Comparison of ENCODE assay signal across 8 cellular contexts in genomic region chr17:79005063-79005861, GRCh38. TPM values are rescaled to one million over a fixed set of nuclear protein-coding genes. Genes with fewer than 3 reads are reported as not detected.
DNase-seq lines count a peak whose midpoint lies in the region; ATAC-seq and TF ChIP-seq lines count a peak whose summit lies in the region.

No MANE protein-coding gene starts in this region.

- DNase-seq in COLO668 (lab: John Stamatoyannopoulos, UW; ENCODE audit: unreplicated experiment) (peak; percentile 78), NCI-H1436 (lab: John Stamatoyannopoulos, UW) (peak; percentile 64), hepatic stellate cell (ENCODE audit: low spot score) (no peak), progenitor cell of endocrine pancreas (ENCODE audit: low spot score, unreplicated experiment) (no peak)
- no peak for DNase-seq in activated T-cell treated with anti-CD3 and anti-CD28 coated beads, Interleukin-2, amount 50 U/mL, for 4 hours
- DNase-seq in activated CD4-positive, CD25-positive, alpha-beta regulatory T cell (lab: John Stamatoyannopoulos, UW) = no peak

- H3K27me3 Mint-ChIP-seq in activated T-cell treated with anti-CD3 and anti-CD28 coated beads, Interleukin-2, amount 50 U/mL, for 4 hours (ENCODE audit: low read depth) = no peaks in the 10 kb centered on the region
- no peaks in the 10 kb centered on the region for H3K27me3 Mint-ChIP-seq in progenitor cell of endocrine pancreas

- no peak for TF ChIP-seq CTCF in progenitor cell of endocrine pancreas (IDR thresholded peaks at IDR 0.05; ENCODE audit: unreplicated experiment)

- peak overlapping the region; percentile 13 for H3K4me3 Mint-ChIP-seq in activated T-cell treated with anti-CD3 and anti-CD28 coated beads, Interleukin-2, amount 50 U/mL, for 4 hours
- H3K4me3 Mint-ChIP-seq in progenitor cell of endocrine pancreas (ENCODE audit: low read depth) = no peak overlapping the region

- H3K4me1 Mint-ChIP-seq in activated T-cell treated with anti-CD3 and anti-CD28 coated beads, Interleukin-2, amount 50 U/mL, for 4 hours (ENCODE audit: low read depth) = peaks cover 50% of the 10 kb centered on the region
- peaks cover 14% of the 10 kb centered on the region for H3K4me1 Mint-ChIP-seq in progenitor cell of endocrine pancreas (ENCODE audit: low read depth)

- H3K27ac Mint-ChIP-seq in progenitor cell of endocrine pancreas = no peak overlapping the region

- H3K4me1 ChIP-seq in mucosa of rectum (ENCODE audit: control insufficient read depth in 2 of 2, insufficient read depth in 2 of 2, low read length in 2 of 2) = peaks cover 62 to 73% of the 10 kb centered on the region in 2 donors

- no peaks in the 10 kb centered on the region for H3K27me3 ChIP-seq in mucosa of rectum (ENCODE audit: control insufficient read depth in 2 of 2, insufficient read depth in 2 of 2, low read length in 2 of 2)

- H3K4me3 ChIP-seq in mucosa of rectum (ENCODE audit: low read length in 2 of 2) = peak overlapping the region; percentile 58 to 62

- no peak for ATAC-seq in activated T-cell treated with anti-CD3 and anti-CD28 coated beads, Interleukin-2, amount 50 U/mL, for 4 hours
- ATAC-seq in HG02623 (IDR thresholded peaks at IDR 0.05; ENCODE audit: unreplicated experiment) = no peak

- H3K9me3 ChIP-seq in mucosa of rectum (ENCODE audit: control insufficient read depth in 2 of 2, low read length in 2 of 2) = no peaks in the 10 kb centered on the region

- peaks cover 8 to 14% of the 10 kb centered on the region in 2 donors for H3K36me3 ChIP-seq in mucosa of rectum (ENCODE audit: control insufficient read depth in 2 of 2, insufficient read depth in 2 of 2, low read length in 2 of 2)

- H3K9ac ChIP-seq in mucosa of rectum (ENCODE audit: low read depth in 1 of 2, low read length in 2 of 2) = peak overlapping the region; percentile 71 to 86

- peaks cover 11% of the 10 kb centered on the region for H3K36me3 Mint-ChIP-seq in activated T-cell treated with anti-CD3 and anti-CD28 coated beads, Interleukin-2, amount 50 U/mL, for 4 hours (ENCODE audit: insufficient read depth)
- H3K36me3 Mint-ChIP-seq in progenitor cell of endocrine pancreas (ENCODE audit: insufficient read depth) = peaks cover 1% of the 10 kb centered on the region

- H3K9me3 Mint-ChIP-seq in activated T-cell treated with anti-CD3 and anti-CD28 coated beads, Interleukin-2, amount 50 U/mL, for 4 hours = no peaks in the 10 kb centered on the region
- H3K9me3 Mint-ChIP-seq in progenitor cell of endocrine pancreas (ENCODE audit: low read depth) = no peaks in the 10 kb centered on the region

- peak overlapping the region; percentile 96 for H3K27ac ChIP-seq in mucosa of rectum (ENCODE audit: low read depth in 2 of 2, low read length in 2 of 2)

RNA-seq across cellular contexts. Expression of gene CANT1, which starts 4.3 kb away (rescaled TPM):
- 10 to 100 TPM; 46.7 to 68.6 (median 55.5) TPM for total RNA-seq in activated T-cell treated with anti-CD3 and anti-CD28 coated beads, Interleukin-2, amount 50 U/mL, for 4 hours
- 59.0 and 66.3 TPM in 2 replicates for total RNA-seq in progenitor cell of endocrine pancreas

RNA-seq across cellular contexts. Expression of gene C1QTNF1, which starts 18.7 kb away (rescaled TPM):
- under 1 TPM; 0.29 to 0.41 (median 0.38) TPM for total RNA-seq in activated T-cell treated with anti-CD3 and anti-CD28 coated beads, Interleukin-2, amount 50 U/mL, for 4 hours
- 0.67 and 2.0 TPM in 2 replicates for total RNA-seq in progenitor cell of endocrine pancreas

RNA-seq across cellular contexts. Expression of gene LGALS3BP, which starts 25.5 kb away (rescaled TPM):
- total RNA-seq in activated T-cell treated with anti-CD3 and anti-CD28 coated beads, Interleukin-2, amount 50 U/mL, for 4 hours = 10 to 100 TPM; 14.5 to 32.1 (median 29.9) TPM
- total RNA-seq in progenitor cell of endocrine pancreas = 69.5 and 72.5 TPM in 2 replicates

Comparison
In these comparisons a context has a peak if more than half of its experiments do, and no peak if none do; other contexts are left out.
1. DNase-seq: peak in COLO668 (single experiment) and NCI-H1436 (single experiment); none in activated T-cell treated with anti-CD3 and anti-CD28 coated beads, Interleukin-2, amount 50 U/mL, for 4 hours (single experiment), activated CD4-positive, CD25-positive, alpha-beta regulatory T cell (0 of 4), hepatic stellate cell (single experiment) and progenitor cell of endocrine pancreas (single experiment).